1 cellular context compared by ENCODE assay signal in the genomic region with DNA sequence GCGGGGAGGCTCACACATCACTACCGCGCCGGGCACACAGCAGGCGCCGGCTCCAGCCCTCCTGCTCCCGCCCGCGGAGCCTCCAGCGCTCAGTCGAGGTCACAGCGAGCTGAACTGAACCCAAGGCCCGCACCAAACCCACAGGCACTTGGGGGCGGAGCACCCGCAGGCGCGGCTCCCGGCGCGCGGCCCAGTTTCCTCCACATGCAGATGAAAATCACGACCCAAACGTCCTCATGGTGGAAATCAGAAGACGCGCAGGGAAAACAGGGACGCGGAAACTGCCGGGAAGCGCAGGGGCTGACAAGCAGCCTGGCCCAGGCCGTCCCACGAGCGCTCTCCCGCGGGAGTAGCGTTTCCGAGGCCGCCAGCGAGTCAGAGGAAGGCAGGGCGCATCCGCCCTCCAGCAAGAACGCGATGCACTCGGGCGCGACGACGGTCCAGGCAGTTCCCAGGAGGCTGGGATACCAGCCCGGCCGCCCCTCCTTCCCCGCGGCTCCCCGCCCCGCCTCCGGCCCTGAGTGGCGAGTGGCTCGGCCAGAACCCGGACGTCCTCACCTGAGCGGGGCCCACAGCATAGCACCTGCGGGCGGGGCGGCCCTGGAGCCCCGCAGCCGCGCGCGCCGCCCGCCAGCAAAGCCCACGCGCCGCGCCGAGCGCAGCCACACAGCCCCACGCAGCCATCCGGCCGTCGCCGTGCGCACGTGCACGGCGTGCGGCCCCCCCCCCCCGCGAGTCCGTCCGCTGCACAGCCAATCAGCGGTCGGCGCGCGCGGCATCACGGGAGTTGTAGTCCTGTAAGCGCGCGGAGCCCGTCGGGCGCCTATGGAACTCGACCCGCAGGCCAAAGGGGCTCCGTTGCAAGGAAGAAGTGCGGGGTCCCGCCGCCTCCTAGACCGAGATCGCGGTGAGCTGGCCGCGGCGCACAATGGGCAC.
TF ChIP-seq lines count a peak whose summit lies in the region.

A gene (minus strand): TSS at position 710 of the 936 bp plus-strand sequence. CDS start 26 bp downstream, at position 684.

TF ChIP-seq in GM12878, 131 proteins besides CTCF, POLR2A, EP300 and RAD21 (continued from another document and continues in another):
- TF ChIP-seq BHLHE40 (IDR thresholded peaks at IDR 0.05; ENCODE audit: borderline replicate concordance in 1 of 2, low read depth in 2 of 2, low read length in 1 of 2) (peak; percentile 100), SMC3 (IDR thresholded peaks at IDR 0.05; ENCODE audit: borderline replicate concordance, low read length) (no peak), SIX5 (IDR thresholded peaks at IDR 0.05; ENCODE audit: low read depth, low read length, severe bottlenecking) (peak; percentile 73), BMI1 (IDR thresholded peaks at IDR 0.05; ENCODE audit: borderline replicate concordance) (no peak), YY1 (IDR thresholded peaks at IDR 0.05; ENCODE audit: low read depth, low read length) (peak; percentile 64), ZNF207 (IDR thresholded peaks at IDR 0.05; ENCODE audit: borderline replicate concordance) (peak; percentile 62; the same call in 1 of the 2 replicates), LARP7 (IDR thresholded peaks at IDR 0.05) (peak; percentile 56; the same call in 1 of the 2 replicates), NRF1 (conservative IDR thresholded peaks at IDR 0.05; ENCODE audit: low read depth, low read length) (peak; percentile 26; the same call in 1 of the 2 replicates), ZZZ3 (IDR thresholded peaks at IDR 0.05; ENCODE audit: control insufficient read depth, insufficient read length, low read depth) (no peak), HDAC6 (IDR thresholded peaks at IDR 0.05; ENCODE audit: unreplicated experiment) (no peak), SRF (IDR thresholded peaks at IDR 0.05; ENCODE audit: low read depth in 2 of 2, low read length in 2 of 2) (no peak), MXI1 (IDR thresholded peaks at IDR 0.05; ENCODE audit: low read depth, low read length) (peak; percentile 84), SIN3A (IDR thresholded peaks at IDR 0.05; ENCODE audit: low read depth, low read length) (peak; percentile 76), KLF5 (IDR thresholded peaks at IDR 0.05; ENCODE audit: partially characterized antibody) (no peak), TARDBP (IDR thresholded peaks at IDR 0.05; ENCODE audit: borderline replicate concordance) (no peak), MEF2B (IDR thresholded peaks at IDR 0.05; ENCODE audit: partially characterized antibody, poor library complexity, severe bottlenecking) (peak; percentile 49), CREM (IDR thresholded peaks at IDR 0.05; ENCODE audit: low read depth) (peak; percentile 27; the same call in 1 of the 2 replicates), CHD2 (IDR thresholded peaks at IDR 0.05; ENCODE audit: borderline replicate concordance, low read depth, low read length) (peak; percentile 66), RUNX3 (IDR thresholded peaks at IDR 0.05; ENCODE audit: low read length) (peak; percentile 28; the same call in 1 of the 2 replicates), SREBF1 (IDR thresholded peaks at IDR 0.05; ENCODE audit: low read length) (0 out of 2 replicates have a peak, but pooled peaks have one; percentile 29), SREBF2 (IDR thresholded peaks at IDR 0.05; ENCODE audit: low read length) (no peak), MYC (IDR thresholded peaks at IDR 0.05; ENCODE audit: insufficient read depth, insufficient read length, insufficient replicate concordance, low read length, severe bottlenecking) (no peak), DPF2 (IDR thresholded peaks at IDR 0.05) (peak; percentile 59; the same call in 1 of the 2 replicates), NR2C1 (IDR thresholded peaks at IDR 0.05) (peak; percentile 33; the same call in 1 of the 2 replicates), NBN (IDR thresholded peaks at IDR 0.05) (0 out of 2 replicates have a peak, but pooled peaks have one; percentile 26), ZNF217 (IDR thresholded peaks at IDR 0.05) (peak; percentile 57; the same call in 1 of the 2 replicates), FOXK2 (IDR thresholded peaks at IDR 0.05) (no peak), KAT2A (conservative IDR thresholded peaks at IDR 0.05; ENCODE audit: control insufficient read depth, low read depth, low read length) (no peak), STAT1 (conservative IDR thresholded peaks at IDR 0.05) (0 out of 2 replicates have a peak, but pooled peaks have one; percentile 39), POU2F2 (IDR thresholded peaks at IDR 0.05; ENCODE audit: borderline replicate concordance, low read depth, low read length) (no peak), FOS (IDR thresholded peaks at IDR 0.05; ENCODE audit: borderline replicate concordance, extremely low read depth, insufficient read length) (no peak), EED (IDR thresholded peaks at IDR 0.05; ENCODE audit: low read depth) (peak; percentile 42; the same call in 1 of the 2 replicates), SP1 (IDR thresholded peaks at IDR 0.05; ENCODE audit: low read depth, low read length) (peak; percentile 35), CHD4 (IDR thresholded peaks at IDR 0.05) (no peak), JUNB (IDR thresholded peaks at IDR 0.05) (no peak), EGR1 (IDR thresholded peaks at IDR 0.05; ENCODE audit: borderline replicate concordance in 1 of 2, low read depth in 2 of 2, low read length in 2 of 2) (peak; percentile 35 to 94; a peak in 2 of 3 replicates), RFX5 (IDR thresholded peaks at IDR 0.05; ENCODE audit: low read depth, low read length) (no peak), IKZF2 (IDR thresholded peaks at IDR 0.05) (peak; percentile 36 to 56; a peak in 3 of 4 replicates), CBX3 (IDR thresholded peaks at IDR 0.05; ENCODE audit: borderline replicate concordance, low read depth) (no peak), NFXL1 (IDR thresholded peaks at IDR 0.05; ENCODE audit: borderline replicate concordance) (no peak), ESRRA (IDR thresholded peaks at IDR 0.05; ENCODE audit: low read length) (no peak), ZNF384 (IDR thresholded peaks at IDR 0.05; ENCODE audit: borderline replicate concordance, low read depth, low read length) (no peak), MTA3 (IDR thresholded peaks at IDR 0.05; ENCODE audit: borderline replicate concordance, low read length) (no peak), HDAC2 (IDR thresholded peaks at IDR 0.05) (no peak), GATAD2B (conservative IDR thresholded peaks at IDR 0.05; ENCODE audit: low read depth) (peak; percentile 38)
- TF ChIP-seq, protein P1, sequence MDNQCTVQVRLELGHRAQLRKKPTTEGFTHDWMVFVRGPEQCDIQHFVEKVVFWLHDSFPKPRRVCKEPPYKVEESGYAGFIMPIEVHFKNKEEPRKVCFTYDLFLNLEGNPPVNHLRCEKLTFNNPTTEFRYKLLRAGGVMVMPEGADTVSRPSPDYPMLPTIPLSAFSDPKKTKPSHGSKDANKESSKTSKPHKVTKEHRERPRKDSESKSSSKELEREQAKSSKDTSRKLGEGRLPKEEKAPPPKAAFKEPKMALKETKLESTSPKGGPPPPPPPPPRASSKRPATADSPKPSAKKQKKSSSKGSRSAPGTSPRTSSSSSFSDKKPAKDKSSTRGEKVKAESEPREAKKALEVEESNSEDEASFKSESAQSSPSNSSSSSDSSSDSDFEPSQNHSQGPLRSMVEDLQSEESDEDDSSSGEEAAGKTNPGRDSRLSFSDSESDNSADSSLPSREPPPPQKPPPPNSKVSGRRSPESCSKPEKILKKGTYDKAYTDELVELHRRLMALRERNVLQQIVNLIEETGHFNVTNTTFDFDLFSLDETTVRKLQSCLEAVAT (IDR thresholded peaks at IDR 0.05): 0 out of 2 replicates have a peak, but pooled peaks have one; percentile 44
- TF ChIP-seq, protein P2, sequence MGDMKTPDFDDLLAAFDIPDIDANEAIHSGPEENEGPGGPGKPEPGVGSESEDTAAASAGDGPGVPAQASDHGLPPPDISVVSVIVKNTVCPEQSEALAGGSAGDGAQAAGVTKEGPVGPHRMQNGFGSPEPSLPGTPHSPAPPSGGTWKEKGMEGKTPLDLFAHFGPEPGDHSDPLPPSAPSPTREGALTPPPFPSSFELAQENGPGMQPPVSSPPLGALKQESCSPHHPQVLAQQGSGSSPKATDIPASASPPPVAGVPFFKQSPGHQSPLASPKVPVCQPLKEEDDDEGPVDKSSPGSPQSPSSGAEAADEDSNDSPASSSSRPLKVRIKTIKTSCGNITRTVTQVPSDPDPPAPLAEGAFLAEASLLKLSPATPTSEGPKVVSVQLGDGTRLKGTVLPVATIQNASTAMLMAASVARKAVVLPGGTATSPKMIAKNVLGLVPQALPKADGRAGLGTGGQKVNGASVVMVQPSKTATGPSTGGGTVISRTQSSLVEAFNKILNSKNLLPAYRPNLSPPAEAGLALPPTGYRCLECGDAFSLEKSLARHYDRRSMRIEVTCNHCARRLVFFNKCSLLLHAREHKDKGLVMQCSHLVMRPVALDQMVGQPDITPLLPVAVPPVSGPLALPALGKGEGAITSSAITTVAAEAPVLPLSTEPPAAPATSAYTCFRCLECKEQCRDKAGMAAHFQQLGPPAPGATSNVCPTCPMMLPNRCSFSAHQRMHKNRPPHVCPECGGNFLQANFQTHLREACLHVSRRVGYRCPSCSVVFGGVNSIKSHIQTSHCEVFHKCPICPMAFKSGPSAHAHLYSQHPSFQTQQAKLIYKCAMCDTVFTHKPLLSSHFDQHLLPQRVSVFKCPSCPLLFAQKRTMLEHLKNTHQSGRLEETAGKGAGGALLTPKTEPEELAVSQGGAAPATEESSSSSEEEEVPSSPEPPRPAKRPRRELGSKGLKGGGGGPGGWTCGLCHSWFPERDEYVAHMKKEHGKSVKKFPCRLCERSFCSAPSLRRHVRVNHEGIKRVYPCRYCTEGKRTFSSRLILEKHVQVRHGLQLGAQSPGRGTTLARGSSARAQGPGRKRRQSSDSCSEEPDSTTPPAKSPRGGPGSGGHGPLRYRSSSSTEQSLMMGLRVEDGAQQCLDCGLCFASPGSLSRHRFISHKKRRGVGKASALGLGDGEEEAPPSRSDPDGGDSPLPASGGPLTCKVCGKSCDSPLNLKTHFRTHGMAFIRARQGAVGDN (IDR thresholded peaks at IDR 0.05): peak; percentile 85
- TF ChIP-seq, protein P3, sequence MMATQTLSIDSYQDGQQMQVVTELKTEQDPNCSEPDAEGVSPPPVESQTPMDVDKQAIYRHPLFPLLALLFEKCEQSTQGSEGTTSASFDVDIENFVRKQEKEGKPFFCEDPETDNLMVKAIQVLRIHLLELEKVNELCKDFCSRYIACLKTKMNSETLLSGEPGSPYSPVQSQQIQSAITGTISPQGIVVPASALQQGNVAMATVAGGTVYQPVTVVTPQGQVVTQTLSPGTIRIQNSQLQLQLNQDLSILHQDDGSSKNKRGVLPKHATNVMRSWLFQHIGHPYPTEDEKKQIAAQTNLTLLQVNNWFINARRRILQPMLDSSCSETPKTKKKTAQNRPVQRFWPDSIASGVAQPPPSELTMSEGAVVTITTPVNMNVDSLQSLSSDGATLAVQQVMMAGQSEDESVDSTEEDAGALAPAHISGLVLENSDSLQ (IDR thresholded peaks at IDR 0.05): no peak
- TF ChIP-seq, protein P4, sequence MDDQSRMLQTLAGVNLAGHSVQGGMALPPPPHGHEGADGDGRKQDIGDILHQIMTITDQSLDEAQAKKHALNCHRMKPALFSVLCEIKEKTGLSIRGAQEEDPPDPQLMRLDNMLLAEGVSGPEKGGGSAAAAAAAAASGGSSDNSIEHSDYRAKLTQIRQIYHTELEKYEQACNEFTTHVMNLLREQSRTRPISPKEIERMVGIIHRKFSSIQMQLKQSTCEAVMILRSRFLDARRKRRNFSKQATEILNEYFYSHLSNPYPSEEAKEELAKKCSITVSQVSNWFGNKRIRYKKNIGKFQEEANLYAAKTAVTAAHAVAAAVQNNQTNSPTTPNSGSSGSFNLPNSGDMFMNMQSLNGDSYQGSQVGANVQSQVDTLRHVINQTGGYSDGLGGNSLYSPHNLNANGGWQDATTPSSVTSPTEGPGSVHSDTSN (IDR thresholded peaks at IDR 0.05; ENCODE audit: insufficient replicate concordance, low read depth, low read length): no peak
- TF ChIP-seq, protein P5, sequence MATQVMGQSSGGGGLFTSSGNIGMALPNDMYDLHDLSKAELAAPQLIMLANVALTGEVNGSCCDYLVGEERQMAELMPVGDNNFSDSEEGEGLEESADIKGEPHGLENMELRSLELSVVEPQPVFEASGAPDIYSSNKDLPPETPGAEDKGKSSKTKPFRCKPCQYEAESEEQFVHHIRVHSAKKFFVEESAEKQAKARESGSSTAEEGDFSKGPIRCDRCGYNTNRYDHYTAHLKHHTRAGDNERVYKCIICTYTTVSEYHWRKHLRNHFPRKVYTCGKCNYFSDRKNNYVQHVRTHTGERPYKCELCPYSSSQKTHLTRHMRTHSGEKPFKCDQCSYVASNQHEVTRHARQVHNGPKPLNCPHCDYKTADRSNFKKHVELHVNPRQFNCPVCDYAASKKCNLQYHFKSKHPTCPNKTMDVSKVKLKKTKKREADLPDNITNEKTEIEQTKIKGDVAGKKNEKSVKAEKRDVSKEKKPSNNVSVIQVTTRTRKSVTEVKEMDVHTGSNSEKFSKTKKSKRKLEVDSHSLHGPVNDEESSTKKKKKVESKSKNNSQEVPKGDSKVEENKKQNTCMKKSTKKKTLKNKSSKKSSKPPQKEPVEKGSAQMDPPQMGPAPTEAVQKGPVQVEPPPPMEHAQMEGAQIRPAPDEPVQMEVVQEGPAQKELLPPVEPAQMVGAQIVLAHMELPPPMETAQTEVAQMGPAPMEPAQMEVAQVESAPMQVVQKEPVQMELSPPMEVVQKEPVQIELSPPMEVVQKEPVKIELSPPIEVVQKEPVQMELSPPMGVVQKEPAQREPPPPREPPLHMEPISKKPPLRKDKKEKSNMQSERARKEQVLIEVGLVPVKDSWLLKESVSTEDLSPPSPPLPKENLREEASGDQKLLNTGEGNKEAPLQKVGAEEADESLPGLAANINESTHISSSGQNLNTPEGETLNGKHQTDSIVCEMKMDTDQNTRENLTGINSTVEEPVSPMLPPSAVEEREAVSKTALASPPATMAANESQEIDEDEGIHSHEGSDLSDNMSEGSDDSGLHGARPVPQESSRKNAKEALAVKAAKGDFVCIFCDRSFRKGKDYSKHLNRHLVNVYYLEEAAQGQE (IDR thresholded peaks at IDR 0.05; ENCODE audit: low read depth, low read length): 0 out of 2 replicates have a peak, but pooled peaks have one; percentile 18
- TF ChIP-seq, protein P6, sequence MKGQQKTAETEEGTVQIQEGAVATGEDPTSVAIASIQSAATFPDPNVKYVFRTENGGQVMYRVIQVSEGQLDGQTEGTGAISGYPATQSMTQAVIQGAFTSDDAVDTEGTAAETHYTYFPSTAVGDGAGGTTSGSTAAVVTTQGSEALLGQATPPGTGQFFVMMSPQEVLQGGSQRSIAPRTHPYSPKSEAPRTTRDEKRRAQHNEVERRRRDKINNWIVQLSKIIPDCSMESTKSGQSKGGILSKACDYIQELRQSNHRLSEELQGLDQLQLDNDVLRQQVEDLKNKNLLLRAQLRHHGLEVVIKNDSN (IDR thresholded peaks at IDR 0.05; ENCODE audit: borderline replicate concordance, extremely low read length, insufficient read depth, low read depth, low read length): peak; percentile 65
- TF ChIP-seq, protein P7, sequence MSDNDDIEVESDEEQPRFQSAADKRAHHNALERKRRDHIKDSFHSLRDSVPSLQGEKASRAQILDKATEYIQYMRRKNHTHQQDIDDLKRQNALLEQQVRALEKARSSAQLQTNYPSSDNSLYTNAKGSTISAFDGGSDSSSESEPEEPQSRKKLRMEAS (IDR thresholded peaks at IDR 0.05; ENCODE audit: low read depth, low read length): peak; percentile 77
